In the genomic region with DNA sequence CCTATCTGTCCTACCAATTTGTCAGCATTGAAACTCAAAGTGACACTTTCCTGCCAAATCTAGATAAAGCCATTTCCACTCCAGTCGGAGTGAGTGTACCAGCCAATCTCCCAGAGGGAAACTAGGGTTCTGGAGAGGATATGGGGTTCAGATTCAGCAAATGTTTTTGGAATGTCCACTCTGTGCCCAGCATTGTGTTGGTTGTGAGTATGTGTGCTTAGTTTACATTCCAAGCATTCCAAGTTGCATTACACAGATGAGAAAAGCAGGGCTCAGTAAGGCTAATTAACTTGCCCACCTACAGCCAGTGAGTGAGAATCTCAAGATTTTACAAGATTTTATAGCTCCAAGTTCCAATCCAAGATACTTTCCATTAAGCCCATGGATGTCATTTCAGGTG, we compare ENCODE assay signal across 1 cellular context.
TF ChIP-seq lines count a peak whose summit lies in the region.

No MANE protein-coding gene starts in this region.

TF ChIP-seq in HepG2, 621 proteins besides CTCF, POLR2A, EP300 and RAD21:
- no peak for TF ChIP-seq PPARG (CRISPR knock-in tag; conservative IDR thresholded peaks at IDR 0.05)
- TF ChIP-seq TMF1 (CRISPR knock-in tag; IDR thresholded peaks at IDR 0.05; ENCODE audit: low read depth), result no peak
- TF ChIP-seq SCMH1 (CRISPR knock-in tag; IDR thresholded peaks at IDR 0.05; ENCODE audit: borderline replicate concordance), result no peak
- TF ChIP-seq, protein P1, sequence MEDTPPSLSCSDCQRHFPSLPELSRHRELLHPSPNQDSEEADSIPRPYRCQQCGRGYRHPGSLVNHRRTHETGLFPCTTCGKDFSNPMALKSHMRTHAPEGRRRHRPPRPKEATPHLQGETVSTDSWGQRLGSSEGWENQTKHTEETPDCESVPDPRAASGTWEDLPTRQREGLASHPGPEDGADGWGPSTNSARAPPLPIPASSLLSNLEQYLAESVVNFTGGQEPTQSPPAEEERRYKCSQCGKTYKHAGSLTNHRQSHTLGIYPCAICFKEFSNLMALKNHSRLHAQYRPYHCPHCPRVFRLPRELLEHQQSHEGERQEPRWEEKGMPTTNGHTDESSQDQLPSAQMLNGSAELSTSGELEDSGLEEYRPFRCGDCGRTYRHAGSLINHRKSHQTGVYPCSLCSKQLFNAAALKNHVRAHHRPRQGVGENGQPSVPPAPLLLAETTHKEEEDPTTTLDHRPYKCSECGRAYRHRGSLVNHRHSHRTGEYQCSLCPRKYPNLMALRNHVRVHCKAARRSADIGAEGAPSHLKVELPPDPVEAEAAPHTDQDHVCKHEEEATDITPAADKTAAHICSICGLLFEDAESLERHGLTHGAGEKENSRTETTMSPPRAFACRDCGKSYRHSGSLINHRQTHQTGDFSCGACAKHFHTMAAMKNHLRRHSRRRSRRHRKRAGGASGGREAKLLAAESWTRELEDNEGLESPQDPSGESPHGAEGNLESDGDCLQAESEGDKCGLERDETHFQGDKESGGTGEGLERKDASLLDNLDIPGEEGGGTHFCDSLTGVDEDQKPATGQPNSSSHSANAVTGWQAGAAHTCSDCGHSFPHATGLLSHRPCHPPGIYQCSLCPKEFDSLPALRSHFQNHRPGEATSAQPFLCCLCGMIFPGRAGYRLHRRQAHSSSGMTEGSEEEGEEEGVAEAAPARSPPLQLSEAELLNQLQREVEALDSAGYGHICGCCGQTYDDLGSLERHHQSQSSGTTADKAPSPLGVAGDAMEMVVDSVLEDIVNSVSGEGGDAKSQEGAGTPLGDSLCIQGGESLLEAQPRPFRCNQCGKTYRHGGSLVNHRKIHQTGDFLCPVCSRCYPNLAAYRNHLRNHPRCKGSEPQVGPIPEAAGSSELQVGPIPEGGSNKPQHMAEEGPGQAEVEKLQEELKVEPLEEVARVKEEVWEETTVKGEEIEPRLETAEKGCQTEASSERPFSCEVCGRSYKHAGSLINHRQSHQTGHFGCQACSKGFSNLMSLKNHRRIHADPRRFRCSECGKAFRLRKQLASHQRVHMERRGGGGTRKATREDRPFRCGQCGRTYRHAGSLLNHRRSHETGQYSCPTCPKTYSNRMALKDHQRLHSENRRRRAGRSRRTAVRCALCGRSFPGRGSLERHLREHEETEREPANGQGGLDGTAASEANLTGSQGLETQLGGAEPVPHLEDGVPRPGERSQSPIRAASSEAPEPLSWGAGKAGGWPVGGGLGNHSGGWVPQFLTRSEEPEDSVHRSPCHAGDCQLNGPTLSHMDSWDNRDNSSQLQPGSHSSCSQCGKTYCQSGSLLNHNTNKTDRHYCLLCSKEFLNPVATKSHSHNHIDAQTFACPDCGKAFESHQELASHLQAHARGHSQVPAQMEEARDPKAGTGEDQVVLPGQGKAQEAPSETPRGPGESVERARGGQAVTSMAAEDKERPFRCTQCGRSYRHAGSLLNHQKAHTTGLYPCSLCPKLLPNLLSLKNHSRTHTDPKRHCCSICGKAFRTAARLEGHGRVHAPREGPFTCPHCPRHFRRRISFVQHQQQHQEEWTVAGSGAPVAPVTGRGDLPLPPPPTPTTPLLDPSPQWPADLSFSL (CRISPR knock-in tag; IDR thresholded peaks at IDR 0.05), result no peak
